In the genomic region with DNA sequence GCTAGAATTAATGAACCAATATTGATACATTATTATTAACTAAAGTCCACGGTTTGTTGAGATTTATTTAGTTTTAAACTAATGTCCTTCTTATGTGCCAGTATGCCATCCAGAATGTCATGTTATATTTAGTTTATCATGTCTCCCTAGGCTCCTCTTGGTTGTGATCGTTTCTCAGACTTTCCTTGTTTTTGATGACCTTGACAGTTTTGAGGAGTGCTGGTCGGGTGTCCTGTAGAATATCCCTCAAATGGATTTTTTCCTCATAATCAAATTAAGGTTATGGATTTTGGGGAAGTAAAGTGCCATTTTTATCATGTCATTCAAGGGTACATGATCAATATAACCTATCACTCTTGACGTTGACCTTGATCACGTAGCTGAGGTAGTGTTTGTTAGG, we compare ENCODE assay signal across 8 cellular contexts. TPM values are rescaled to one million over a fixed set of nuclear protein-coding genes. Genes with fewer than 3 reads are reported as not detected.
"Had no signal": no experiment of that assay in that cellular context is flagged by ENCODE, and none has a peak within 500 bp of the region (broad histone marks: within the 10 kb centered on the region; RNA-seq: fewer than 3 reads in every experiment).

No MANE protein-coding gene starts in this region.

- H3K9ac ChIP-seq: GM23248, KMS-11 had no signal

- FAIRE-seq: HTR-8/SVneo had no signal

- H3K4me3 ChIP-seq: GM23248 had no signal

- H2AFZ ChIP-seq: GM23248 had no signal

- H3K27ac ChIP-seq: GM23248, KMS-11 had no signal

- H3K4me2 ChIP-seq: KMS-11 had no signal

- DNase-seq: GM23248, GOT3, H9, HCEC 1CT, KBM-7 had no signal

RNA-seq across cellular contexts. Expression of gene ZNF404, which starts 57.4 kb away (rescaled TPM):
- total RNA-seq: HT-29 had no signal
